Comparison of ENCODE assay signal across 1 cellular context in genomic region chr18:27378396-27379094, GRCh38.
TF ChIP-seq lines count a peak whose summit lies in the region.

No MANE protein-coding gene starts in this region.

TF ChIP-seq in HepG2, 621 proteins besides CTCF, POLR2A, EP300 and RAD21 (continued from another document):
- TF ChIP-seq, protein P1, sequence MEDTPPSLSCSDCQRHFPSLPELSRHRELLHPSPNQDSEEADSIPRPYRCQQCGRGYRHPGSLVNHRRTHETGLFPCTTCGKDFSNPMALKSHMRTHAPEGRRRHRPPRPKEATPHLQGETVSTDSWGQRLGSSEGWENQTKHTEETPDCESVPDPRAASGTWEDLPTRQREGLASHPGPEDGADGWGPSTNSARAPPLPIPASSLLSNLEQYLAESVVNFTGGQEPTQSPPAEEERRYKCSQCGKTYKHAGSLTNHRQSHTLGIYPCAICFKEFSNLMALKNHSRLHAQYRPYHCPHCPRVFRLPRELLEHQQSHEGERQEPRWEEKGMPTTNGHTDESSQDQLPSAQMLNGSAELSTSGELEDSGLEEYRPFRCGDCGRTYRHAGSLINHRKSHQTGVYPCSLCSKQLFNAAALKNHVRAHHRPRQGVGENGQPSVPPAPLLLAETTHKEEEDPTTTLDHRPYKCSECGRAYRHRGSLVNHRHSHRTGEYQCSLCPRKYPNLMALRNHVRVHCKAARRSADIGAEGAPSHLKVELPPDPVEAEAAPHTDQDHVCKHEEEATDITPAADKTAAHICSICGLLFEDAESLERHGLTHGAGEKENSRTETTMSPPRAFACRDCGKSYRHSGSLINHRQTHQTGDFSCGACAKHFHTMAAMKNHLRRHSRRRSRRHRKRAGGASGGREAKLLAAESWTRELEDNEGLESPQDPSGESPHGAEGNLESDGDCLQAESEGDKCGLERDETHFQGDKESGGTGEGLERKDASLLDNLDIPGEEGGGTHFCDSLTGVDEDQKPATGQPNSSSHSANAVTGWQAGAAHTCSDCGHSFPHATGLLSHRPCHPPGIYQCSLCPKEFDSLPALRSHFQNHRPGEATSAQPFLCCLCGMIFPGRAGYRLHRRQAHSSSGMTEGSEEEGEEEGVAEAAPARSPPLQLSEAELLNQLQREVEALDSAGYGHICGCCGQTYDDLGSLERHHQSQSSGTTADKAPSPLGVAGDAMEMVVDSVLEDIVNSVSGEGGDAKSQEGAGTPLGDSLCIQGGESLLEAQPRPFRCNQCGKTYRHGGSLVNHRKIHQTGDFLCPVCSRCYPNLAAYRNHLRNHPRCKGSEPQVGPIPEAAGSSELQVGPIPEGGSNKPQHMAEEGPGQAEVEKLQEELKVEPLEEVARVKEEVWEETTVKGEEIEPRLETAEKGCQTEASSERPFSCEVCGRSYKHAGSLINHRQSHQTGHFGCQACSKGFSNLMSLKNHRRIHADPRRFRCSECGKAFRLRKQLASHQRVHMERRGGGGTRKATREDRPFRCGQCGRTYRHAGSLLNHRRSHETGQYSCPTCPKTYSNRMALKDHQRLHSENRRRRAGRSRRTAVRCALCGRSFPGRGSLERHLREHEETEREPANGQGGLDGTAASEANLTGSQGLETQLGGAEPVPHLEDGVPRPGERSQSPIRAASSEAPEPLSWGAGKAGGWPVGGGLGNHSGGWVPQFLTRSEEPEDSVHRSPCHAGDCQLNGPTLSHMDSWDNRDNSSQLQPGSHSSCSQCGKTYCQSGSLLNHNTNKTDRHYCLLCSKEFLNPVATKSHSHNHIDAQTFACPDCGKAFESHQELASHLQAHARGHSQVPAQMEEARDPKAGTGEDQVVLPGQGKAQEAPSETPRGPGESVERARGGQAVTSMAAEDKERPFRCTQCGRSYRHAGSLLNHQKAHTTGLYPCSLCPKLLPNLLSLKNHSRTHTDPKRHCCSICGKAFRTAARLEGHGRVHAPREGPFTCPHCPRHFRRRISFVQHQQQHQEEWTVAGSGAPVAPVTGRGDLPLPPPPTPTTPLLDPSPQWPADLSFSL (CRISPR knock-in tag; IDR thresholded peaks at IDR 0.05), result no peak
